34 cellular contexts compared by ENCODE assay signal in genomic region chr13:80721689-80722088, GRCh38.
"Had no signal": no experiment of that assay in that cellular context is flagged by ENCODE, and none has a peak within 500 bp of the region (broad histone marks: within the 10 kb centered on the region; RNA-seq: fewer than 3 reads in every experiment).

No MANE protein-coding gene starts in this region.

- H3K36me3 ChIP-seq: adrenal gland, ascending aorta, brain microvascular endothelial cell, breast epithelium, cardiac muscle cell had no signal

- H3K9me3 ChIP-seq: adrenal gland, ascending aorta, body of pancreas, breast epithelium had no signal

- ATAC-seq: activated naive CD4-positive, alpha-beta T cell treated with anti-CD3 and anti-CD28 coated beads, Interleukin-2, amount 50 U/mL, for 72 hours; activated naive CD8-positive, alpha-beta T cell treated with anti-CD3 and anti-CD28 coated beads, Interleukin-2, amount 50 U/mL, for 24 hours; activated T-cell treated with anti-CD3 and anti-CD28 coated beads, Interleukin-2, amount 50 U/mL, for 4 hours; activated T-cell treated with anti-CD3 and anti-CD28 coated beads, Interleukin-2, amount 50 U/mL, for 72 hours; activated T-helper 17 cell treated with anti-CD3 and anti-CD28 coated beads, Interleukin-2, amount 50 U/mL, for 72 hours; body of pancreas had no signal

- DNase-seq: activated effector memory CD4-positive, alpha-beta T cell treated with anti-CD3 and anti-CD28 coated beads, Interleukin-2, amount 50 U/mL, for 16 hours; activated effector memory CD4-positive, alpha-beta T cell treated with Interleukin-2 at 50 U/mL for 16 hours; activated gamma-delta T cell; activated gamma-delta T cell treated with Interleukin-2 at 50 U/mL for 16 hours; activated naive CD4-positive, alpha-beta T cell; activated naive CD4-positive, alpha-beta T cell treated with anti-CD3 and anti-CD28 coated beads for 36 hours; activated naive CD4-positive, alpha-beta T cell treated with anti-CD3 and anti-CD28 coated beads, Interleukin-2, amount 10 ng/mL, durations not matched to agents 7 days and 5 days; activated naive CD4-positive, alpha-beta T cell treated with anti-CD3 and anti-CD28 coated beads, Interleukin-2, amount 50 U/mL, for 16 hours; activated naive CD4-positive, alpha-beta T cell treated with Interleukin-2 at 50 U/mL for 16 hours; activated naive CD8-positive, alpha-beta T cell treated with anti-CD3 and anti-CD28 coated beads for 36 hours; activated naive CD8-positive, alpha-beta T cell treated with anti-CD3 and anti-CD28 coated beads, Interleukin-2, amount 10 ng/mL, durations not matched to agents 7 days and 5 days; activated naive CD8-positive, alpha-beta T cell treated with anti-CD3 and anti-CD28 coated beads, Interleukin-2, amount 50 U/mL, for 24 hours; activated T-cell treated with anti-CD3 and anti-CD28 coated beads, Interleukin-2, amount 50 U/mL, for 1 hour; activated T-cell treated with anti-CD3 and anti-CD28 coated beads, Interleukin-2, amount 50 U/mL, for 24 hours; activated T-cell treated with anti-CD3 and anti-CD28 coated beads, Interleukin-2, amount 50 U/mL, for 4 hours; activated T-cell treated with anti-CD3 and anti-CD28 coated beads, Interleukin-2, amount 50 U/mL, for 48 hours; activated T-cell treated with anti-CD3 and anti-CD28 coated beads, Interleukin-2, amount 50 U/mL, for 72 hours; adrenal gland; amniotic stem cell; amygdala; anterior cingulate cortex; aorta; body of pancreas; brain microvascular endothelial cell; caudate nucleus; central memory CD4-positive, alpha-beta T cell; cerebellar nuclear complex had no signal

- H3K4me3 ChIP-seq: adrenal gland, ascending aorta, body of pancreas, breast epithelium, cardiac muscle cell had no signal

- H3K4me1 ChIP-seq: adrenal gland, ascending aorta, body of pancreas, breast epithelium had no signal

- H3K27ac ChIP-seq: adrenal gland, ascending aorta, body of pancreas, brain microvascular endothelial cell, breast epithelium, cardiac muscle cell had no signal

- H3K27me3 ChIP-seq: adrenal gland, ascending aorta, body of pancreas, brain microvascular endothelial cell, breast epithelium, cardiac muscle cell had no signal

- FAIRE-seq: astrocyte, bronchial epithelial cell had no signal
